In the genomic region with DNA sequence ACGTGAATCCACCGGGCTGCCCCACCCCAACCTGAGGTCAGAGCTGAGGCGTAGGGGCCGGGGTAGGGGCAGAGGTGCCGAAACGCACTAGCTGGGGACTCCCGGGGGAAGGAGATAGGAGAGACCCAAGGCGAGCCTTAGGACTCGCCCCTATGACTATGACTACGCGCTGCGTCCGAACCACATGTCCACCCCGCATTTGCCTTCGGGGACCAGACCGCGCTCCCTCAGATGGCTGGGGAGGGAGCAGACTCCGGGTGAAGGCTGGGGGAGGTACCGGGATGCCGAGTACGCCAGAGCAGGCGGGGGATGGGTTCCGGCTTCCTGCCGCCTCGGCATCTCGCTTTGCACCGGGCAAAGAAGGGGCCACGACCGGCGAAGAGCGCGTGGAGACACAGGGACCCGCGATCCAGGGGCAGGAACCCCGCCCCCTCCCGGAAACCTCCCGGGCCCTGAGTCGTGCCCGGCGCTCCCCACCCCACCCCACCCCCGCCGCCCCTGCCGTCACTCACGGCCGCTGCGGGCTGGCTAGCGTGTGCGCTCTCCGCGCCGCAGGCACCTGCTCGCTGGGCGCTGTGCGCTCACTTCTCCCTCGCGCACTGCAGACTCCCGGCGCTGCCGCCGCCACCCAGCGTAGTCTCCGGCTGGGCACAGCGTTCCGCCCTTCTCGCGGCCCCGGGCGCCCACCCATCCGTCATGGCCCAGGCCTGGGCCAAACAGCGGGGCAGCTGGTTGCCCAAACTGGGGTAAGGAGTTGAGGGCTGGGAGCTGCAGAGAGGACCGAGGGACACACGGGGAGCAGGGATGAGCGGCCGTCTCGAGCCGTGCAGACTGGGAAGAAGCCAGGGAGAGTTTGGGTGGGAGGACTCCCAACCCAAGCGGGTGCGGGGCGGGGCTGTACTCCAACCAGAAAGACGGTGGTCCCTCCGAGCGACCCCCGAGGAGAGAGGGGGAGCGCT, we compare ENCODE assay signal across 10 cellular contexts. TPM values are rescaled to one million over a fixed set of nuclear protein-coding genes. Genes with fewer than 3 reads are reported as not detected.
A peak's percentile ranks its signal among the peaks of the same experiment; 100 is the strongest.
DNase-seq lines count a peak whose midpoint lies in the region; ATAC-seq, FAIRE-seq and TF ChIP-seq lines count a peak whose summit lies in the region.
"Had no signal": no experiment of that assay in that cellular context is flagged by ENCODE, and none has a peak within 500 bp of the region (broad histone marks: within the 10 kb centered on the region; RNA-seq: fewer than 3 reads in every experiment).

No MANE protein-coding gene starts in this region.

- peaks cover 62% of the 10 kb centered on the region for H3K27me3 Mint-ChIP-seq in activated naive CD8-positive, alpha-beta T cell treated with anti-CD3 and anti-CD28 coated beads, Interleukin-2, amount 10 ng/mL, durations not matched to agents 7 days and 5 days
- H3K27me3 Mint-ChIP-seq in CD4-positive, alpha-beta T cell: peaks cover 69% of the 10 kb centered on the region

- H3K36me3 ChIP-seq in left ventricle myocardium inferior: no peaks in the 10 kb centered on the region

- H3K9me3 ChIP-seq in left ventricle myocardium inferior (replicated peaks): no peaks in the 10 kb centered on the region
- no peaks in the 10 kb centered on the region for H3K9me3 ChIP-seq in CD4-positive, alpha-beta T cell (ENCODE audit: control insufficient read depth, low read length)

- no peak for TF ChIP-seq CTCF in left ventricle myocardium inferior (IDR thresholded peaks at IDR 0.05; ENCODE audit: borderline replicate concordance)
- no peak for TF ChIP-seq CTCF in CD4-positive, alpha-beta T cell (IDR thresholded peaks at IDR 0.05)

- peak; percentile 46 for FAIRE-seq in urothelium cell line (lab: Jason Lieb, UNC)

- DNase-seq in left ventricle myocardium inferior: peak; percentile 8
- no peak for DNase-seq in left cardiac atrium
- DNase-seq in activated naive CD8-positive, alpha-beta T cell treated with anti-CD3 and anti-CD28 coated beads, Interleukin-2, amount 10 ng/mL, durations not matched to agents 7 days and 5 days: peak; percentile 43
- peak; percentile 41 for DNase-seq in medulla oblongata (ENCODE audit: extremely low spot score)
- peak; percentile 61 for DNase-seq in urothelium cell line (ENCODE audit: low spot score)
- DNase-seq in NCI-H128 (lab: John Stamatoyannopoulos, UW; ENCODE audit: unreplicated experiment): no peak
- DNase-seq in CD4-positive, alpha-beta T cell: no peak

- no peak for ATAC-seq in left cardiac atrium
- no peak for ATAC-seq in activated naive CD8-positive, alpha-beta T cell treated with anti-CD3 and anti-CD28 coated beads, Interleukin-2, amount 10 ng/mL, durations not matched to agents 7 days and 5 days (ENCODE audit: low read depth)
- ATAC-seq in CD4-positive, alpha-beta T cell (ENCODE audit: poor library complexity): no peak
- no peak for ATAC-seq in GM19351 (IDR thresholded peaks at IDR 0.05; ENCODE audit: unreplicated experiment)

- H3K9me3 Mint-ChIP-seq in activated naive CD8-positive, alpha-beta T cell treated with anti-CD3 and anti-CD28 coated beads, Interleukin-2, amount 10 ng/mL, durations not matched to agents 7 days and 5 days: no peaks in the 10 kb centered on the region
- no peaks in the 10 kb centered on the region for H3K9me3 Mint-ChIP-seq in CD4-positive, alpha-beta T cell

- peaks cover 15% of the 10 kb centered on the region for H3K4me1 Mint-ChIP-seq in activated naive CD8-positive, alpha-beta T cell treated with anti-CD3 and anti-CD28 coated beads, Interleukin-2, amount 10 ng/mL, durations not matched to agents 7 days and 5 days
- peaks cover 23% of the 10 kb centered on the region for H3K4me1 Mint-ChIP-seq in CD4-positive, alpha-beta T cell (ENCODE audit: low read depth)

- peak overlapping the region; percentile 52 for H3K4me3 Mint-ChIP-seq in activated naive CD8-positive, alpha-beta T cell treated with anti-CD3 and anti-CD28 coated beads, Interleukin-2, amount 10 ng/mL, durations not matched to agents 7 days and 5 days
- no peak overlapping the region for H3K4me3 Mint-ChIP-seq in CD4-positive, alpha-beta T cell

- peaks cover 100% of the 10 kb centered on the region for H3K27me3 ChIP-seq in left ventricle myocardium inferior (ENCODE audit: low read depth)
- peaks cover 79% of the 10 kb centered on the region for H3K27me3 ChIP-seq in CD4-positive, alpha-beta T cell (ENCODE audit: control insufficient read depth, insufficient read depth, low read length)

- peaks cover 56% of the 10 kb centered on the region for H3K4me1 ChIP-seq in left ventricle myocardium inferior

- H3K4me3 ChIP-seq in left ventricle myocardium inferior: peak overlapping the region; percentile 52

- CTCF ChIA-PET in CD4-positive, alpha-beta T cell (lab: Charles Lee): no interaction called here

- POLR2A ChIA-PET in activated naive CD8-positive, alpha-beta T cell treated with anti-CD3 and anti-CD28 coated beads, Interleukin-2, amount 10 ng/mL, durations not matched to agents 7 days and 5 days (lab: Charles Lee): no interaction called here
- POLR2A ChIA-PET in CD4-positive, alpha-beta T cell (lab: Charles Lee): no interaction called here

- H3K27ac Mint-ChIP-seq in activated naive CD8-positive, alpha-beta T cell treated with anti-CD3 and anti-CD28 coated beads, Interleukin-2, amount 10 ng/mL, durations not matched to agents 7 days and 5 days: no peak overlapping the region
- H3K27ac Mint-ChIP-seq in CD4-positive, alpha-beta T cell: no peak overlapping the region

- peaks cover 1% of the 10 kb centered on the region for H3K36me3 Mint-ChIP-seq in activated naive CD8-positive, alpha-beta T cell treated with anti-CD3 and anti-CD28 coated beads, Interleukin-2, amount 10 ng/mL, durations not matched to agents 7 days and 5 days
- H3K36me3 Mint-ChIP-seq in CD4-positive, alpha-beta T cell (ENCODE audit: low read depth): no peaks in the 10 kb centered on the region

- H3K27ac ChIP-seq in left ventricle myocardium inferior (replicated peaks): no peak overlapping the region
- no peak overlapping the region for H3K27ac ChIP-seq in CD4-positive, alpha-beta T cell (ENCODE audit: low read depth, low read length)

- intact Hi-C loops in left ventricle myocardium inferior (cut with micrococcal nuclease): no loop called here
- intact Hi-C loops in left cardiac atrium (cut with DNase I): loop anchor here in 1 of 2 donors (10.0 kb wide), 1 partner anchor 230 kb away; no protein-coding TSS in a partner anchor
- intact Hi-C loops in CD4-positive, alpha-beta T cell (cut with DNase I, micrococcal nuclease): no loop called here

RNA-seq across cellular contexts. Expression of gene VSTM2B, which starts 0.6 kb away (rescaled TPM):
- total RNA-seq in left ventricle myocardium inferior: not detected
- not detected for total RNA-seq in left cardiac atrium
- not detected for total RNA-seq in activated naive CD8-positive, alpha-beta T cell treated with anti-CD3 and anti-CD28 coated beads, Interleukin-2, amount 10 ng/mL, durations not matched to agents 7 days and 5 days
- total RNA-seq in CD4-positive, alpha-beta T cell: not detected
- total RNA-seq: M059J, mononuclear cell had no signal

Comparison
In these comparisons a context has a peak if more than half of its experiments do, and no peak if none do; other contexts are left out.
1. DNase-seq: peak in left ventricle myocardium inferior (single experiment), activated naive CD8-positive, alpha-beta T cell treated with anti-CD3 and anti-CD28 coated beads, Interleukin-2, amount 10 ng/mL, durations not matched to agents 7 days and 5 days (single experiment), medulla oblongata (single experiment) and urothelium cell line (single experiment); none in left cardiac atrium (single experiment), NCI-H128 (single experiment) and CD4-positive, alpha-beta T cell (0 of 10).